ENCODE assay signal across 11 cellular contexts in the genomic region with DNA sequence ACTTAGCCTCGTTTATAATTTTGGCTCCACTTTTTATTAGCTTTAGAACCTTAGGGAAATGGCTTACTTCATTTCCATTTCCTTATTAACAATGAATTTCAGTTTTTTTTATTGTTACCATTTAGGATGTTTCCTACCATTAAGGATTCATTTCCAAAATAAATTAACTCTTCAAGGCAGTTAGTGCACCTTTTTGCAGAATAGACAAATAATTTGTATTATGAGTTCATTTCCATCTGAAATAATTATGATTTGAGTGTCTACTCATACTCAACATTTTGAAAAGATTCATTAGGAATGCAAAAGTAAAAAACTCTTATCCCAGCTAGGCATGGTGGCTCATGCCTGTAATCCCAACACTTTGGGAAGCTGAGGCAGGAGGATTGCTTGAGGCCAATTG. TPM values are rescaled to one million over a fixed set of nuclear protein-coding genes. Genes with fewer than 3 reads are reported as not detected.
DNase-seq lines count a peak whose midpoint lies in the region; ATAC-seq and TF ChIP-seq lines count a peak whose summit lies in the region.
"Had no signal": no experiment of that assay in that cellular context is flagged by ENCODE, and none has a peak within 500 bp of the region (broad histone marks: within the 10 kb centered on the region; RNA-seq: fewer than 3 reads in every experiment).

No MANE protein-coding gene starts in this region.

- H3K9me2 ChIP-seq in MM.1S (replicated peaks; ENCODE audit: insufficient read depth, low read length) = no peaks in the 10 kb centered on the region

- POLR2A ChIA-PET in CD4-positive, alpha-beta memory T cell (lab: Charles Lee; ENCODE audit: partially characterized antibody) = no interaction called here

- ATAC-seq in HG03457 (IDR thresholded peaks at IDR 0.05; ENCODE audit: unreplicated experiment) (no peak), GM18502 (IDR thresholded peaks at IDR 0.05; ENCODE audit: poor library complexity, unreplicated experiment) (no peak)

- H3K27me3 Mint-ChIP-seq in CD4-positive, alpha-beta memory T cell = no peaks in the 10 kb centered on the region

- H3K27ac Mint-ChIP-seq in CD4-positive, alpha-beta memory T cell = peak overlapping the region; percentile 64 to 93 (median 76)

- no peaks in the 10 kb centered on the region for H3F3A ChIP-seq in MM.1S (ENCODE audit: insufficient read depth, low read length)
- H3F3A ChIP-seq in smooth muscle cell (ENCODE audit: low read depth) = peaks cover 6% of the 10 kb centered on the region

- H3K4me3 ChIP-seq in CD4-positive, alpha-beta memory T cell (ENCODE audit: low read length in 2 of 2) = no peak overlapping the region
- no peak overlapping the region for H3K4me3 ChIP-seq in MM.1S (ENCODE audit: low read length)
- H3K4me3 ChIP-seq in smooth muscle cell = no peak overlapping the region
- H3K4me3 ChIP-seq: mucosa of descending colon had no signal

- peak overlapping the region in 3 of 8 donors; percentile 31 to 78 (median 66) for H3K4me3 Mint-ChIP-seq in CD4-positive, alpha-beta memory T cell

- peaks cover 68% of the 10 kb centered on the region for H3K4me1 ChIP-seq in CD4-positive, alpha-beta memory T cell (ENCODE audit: insufficient read depth, low read length)
- H3K4me1 ChIP-seq in MM.1S (ENCODE audit: low read length) (peaks cover 10% of the 10 kb centered on the region; the same call in 1 of the 2 replicates), smooth muscle cell (ENCODE audit: low read depth) (peaks cover 40% of the 10 kb centered on the region)

- peaks cover 96% of the 10 kb centered on the region for H3K79me2 ChIP-seq in MM.1S (ENCODE audit: low read length)
- H3K79me2 ChIP-seq in smooth muscle cell (ENCODE audit: low read depth) = peaks cover 66% of the 10 kb centered on the region

- H2AFZ ChIP-seq in MM.1S (ENCODE audit: low read length) = no peak overlapping the region
- H2AFZ ChIP-seq in smooth muscle cell (ENCODE audit: low read depth) = no peak overlapping the region

- no peak for DNase-seq in CD4-positive, alpha-beta memory T cell
- DNase-seq in MM.1S = no peak
- DNase-seq in smooth muscle cell (lab: John Stamatoyannopoulos, UW; ENCODE audit: unreplicated experiment) = no peak
- no peak for DNase-seq in middle frontal gyrus (ENCODE audit: extremely low spot score, low spot score)
- DNase-seq: HCEC 1CT; mucosa of descending colon; stimulated activated CD4-positive, alpha-beta T cell treated with anti-CD3 and anti-CD28 coated beads, Interleukin-4, amount 100 ng/mL, for 1 hour; stimulated activated naive CD4-positive, alpha-beta T cell treated with Interleukin-2 at 50 U/mL for 16 hours had no signal

- H3K27ac ChIP-seq in CD4-positive, alpha-beta memory T cell (ENCODE audit: low read depth, low read length) = peak overlapping the region; percentile 56
- peak overlapping the region; percentile 34; the same call in 1 of the 2 replicates for H3K27ac ChIP-seq in MM.1S (ENCODE audit: low read length)
- H3K27ac ChIP-seq in cingulate gyrus (ENCODE audit: low read depth, low read length) = peak overlapping the region; percentile 56
- peak overlapping the region; percentile 85 for H3K27ac ChIP-seq in smooth muscle cell (ENCODE audit: low read depth)

- H3K9me3 Mint-ChIP-seq in CD4-positive, alpha-beta memory T cell = peaks cover 0 to 19% (median 16%) of the 10 kb centered on the region in 8 donors

- peak overlapping the region; percentile 60; the same call in 1 of the 2 replicates for H3K4me2 ChIP-seq in MM.1S (ENCODE audit: low read depth, low read length)
- H3K4me2 ChIP-seq in smooth muscle cell = peak overlapping the region; percentile 76

- peaks cover 24 to 34% of the 10 kb centered on the region in 2 donors for H3K36me3 Mint-ChIP-seq in CD4-positive, alpha-beta memory T cell

- H4K20me1 ChIP-seq in MM.1S (ENCODE audit: insufficient read depth, low read length) = peaks cover 6% of the 10 kb centered on the region; the same call in 1 of the 2 replicates
- peaks cover 6% of the 10 kb centered on the region for H4K20me1 ChIP-seq in smooth muscle cell (ENCODE audit: low read depth)

- intact Hi-C loops in CD4-positive, alpha-beta memory T cell (cut with micrococcal nuclease) = no loop called here

- no peaks in the 10 kb centered on the region for H3K27me3 ChIP-seq in CD4-positive, alpha-beta memory T cell (ENCODE audit: insufficient read depth, low read length)
- H3K27me3 ChIP-seq in MM.1S (replicated peaks; ENCODE audit: insufficient read depth, low read length) (no peaks in the 10 kb centered on the region), smooth muscle cell (ENCODE audit: low read depth) (no peaks in the 10 kb centered on the region)

- WGBS in smooth muscle cell (ENCODE audit: low lambda C conversion rate) = 98% methylated on average over 1 of the region's 1 CpG

- H3K4me1 Mint-ChIP-seq in CD4-positive, alpha-beta memory T cell = peaks cover 28 to 56% (median 46%) of the 10 kb centered on the region in 4 donors

- no peak for TF ChIP-seq CTCF in MM.1S (IDR thresholded peaks at IDR 0.05; ENCODE audit: low read length)
- no peak for TF ChIP-seq CTCF in smooth muscle cell (IDR thresholded peaks at IDR 0.05; ENCODE audit: borderline replicate concordance, insufficient read depth, poor library complexity, severe bottlenecking)

- peaks cover 7% of the 10 kb centered on the region for H3K36me3 ChIP-seq in CD4-positive, alpha-beta memory T cell (ENCODE audit: insufficient read depth, low read length)
- peaks cover 8% of the 10 kb centered on the region; the same call in 1 of the 2 replicates for H3K36me3 ChIP-seq in MM.1S (replicated peaks; ENCODE audit: insufficient read depth, low read length)
- peaks cover 9% of the 10 kb centered on the region for H3K36me3 ChIP-seq in smooth muscle cell (ENCODE audit: low read depth)

- CTCF ChIA-PET in CD4-positive, alpha-beta memory T cell (lab: Charles Lee; ENCODE audit: partially characterized antibody) = no interaction called here

- peaks cover 0 to 6% of the 10 kb centered on the region in 2 donors for H3K9me3 ChIP-seq in CD4-positive, alpha-beta memory T cell (ENCODE audit: control insufficient read depth in 1 of 2, low read length in 2 of 2)
- H3K9me3 ChIP-seq in MM.1S (replicated peaks; ENCODE audit: insufficient read depth, low read length) (no peaks in the 10 kb centered on the region), smooth muscle cell (replicated peaks; ENCODE audit: low read depth) (peaks cover 12% of the 10 kb centered on the region)

- H3K9ac ChIP-seq in MM.1S (ENCODE audit: low read length) (no peak overlapping the region), smooth muscle cell (ENCODE audit: low read depth) (no peak overlapping the region)

RNA-seq across cellular contexts. Expression of gene FOXN2, which starts 28.7 kb away (rescaled TPM):
- total RNA-seq in CD4-positive, alpha-beta memory T cell = 10 to 100 TPM; 60.4 to 67.3 TPM
- 10 to 100 TPM; 31.2 to 47.5 TPM for polyA plus RNA-seq in CD4-positive, alpha-beta memory T cell
- 21.9 and 29.1 TPM in 2 replicates for total RNA-seq in smooth muscle cell
- polyA plus RNA-seq in smooth muscle cell = 5.3 and 6.0 TPM in 2 replicates

Comparison
In these comparisons a context has a peak if more than half of its experiments do, and no peak if none do; other contexts are left out.
1. H3K27ac ChIP-seq: peak in every context shown above with its lines; median percentile 85 in smooth muscle cell; 56 in CD4-positive, alpha-beta memory T cell; 56 in cingulate gyrus; 34 in MM.1S.